8 cellular contexts compared by ENCODE assay signal in genomic region chr7:29987821-29988317, GRCh38. TPM values are rescaled to one million over a fixed set of nuclear protein-coding genes. Genes with fewer than 3 reads are reported as not detected.
A peak's percentile ranks its signal among the peaks of the same experiment; 100 is the strongest.
DNase-seq lines count a peak whose midpoint lies in the region; ATAC-seq and TF ChIP-seq lines count a peak whose summit lies in the region.

No MANE protein-coding gene starts in this region.

- intact Hi-C loops in CD8-positive, alpha-beta T cell (cut with DNase I, micrococcal nuclease): loop anchor here in 1 of 2 experiments (5.0 kb wide), 1 partner anchor 39 kb away; the partner anchor contains the start of genes FKBP14 and PLEKHA8
- intact Hi-C loops in HCT116 (cut with micrococcal nuclease): loop anchor here (1.0 kb wide), 1 partner anchor 38 kb away; the partner anchor contains the start of gene FKBP14

- H3K27me3 ChIP-seq in CD8-positive, alpha-beta T cell (ENCODE audit: insufficient read depth, low read length): no peaks in the 10 kb centered on the region
- H3K27me3 ChIP-seq in HCT116 (ENCODE audit: insufficient read depth, low read length): no peaks in the 10 kb centered on the region
- no peaks in the 10 kb centered on the region for H3K27me3 ChIP-seq in parathyroid adenoma (ENCODE audit: control insufficient read depth, insufficient read depth, low read length)

- H3K4me2 ChIP-seq in HCT116 (ENCODE audit: low read length) (peak overlapping the region; percentile 91), parathyroid adenoma (ENCODE audit: low read length) (no peak overlapping the region)

- no peaks in the 10 kb centered on the region for H4K20me1 ChIP-seq in HCT116 (ENCODE audit: insufficient read depth)

- H3K27me3 Mint-ChIP-seq in CD8-positive, alpha-beta T cell (ENCODE audit: low read depth): peaks cover 27% of the 10 kb centered on the region
- peaks cover 38 to 62% of the 10 kb centered on the region in 2 donors for H3K27me3 Mint-ChIP-seq in T-cell

- peaks cover 24% of the 10 kb centered on the region for H3K4me1 Mint-ChIP-seq in CD8-positive, alpha-beta T cell (ENCODE audit: low read depth)
- H3K4me1 Mint-ChIP-seq in T-cell: peaks cover 10 to 23% (median 13%) of the 10 kb centered on the region in 3 donors

- H3K79me2 ChIP-seq in HCT116 (ENCODE audit: insufficient read depth, low read length): peaks cover 56% of the 10 kb centered on the region
- peaks cover 27% of the 10 kb centered on the region for H3K79me2 ChIP-seq in parathyroid adenoma

- POLR2A ChIA-PET in CD8-positive, alpha-beta T cell (lab: Charles Lee): no interaction called here
- POLR2A ChIA-PET in HCT116 (lab: Charles Lee): interaction anchor here (1.1 to 1.9 kb wide), 2 partner anchors 10 to 39 kb away, joined by 3 to 4 read pairs; partner anchors contain the start of gene FKBP14
- POLR2A ChIA-PET in T-cell (lab: Charles Lee): interaction anchor here in 1 of 2 donors (0.6 kb wide), 1 partner anchor 14 kb away, joined by 10 read pairs; no protein-coding TSS in a partner anchor

- peak overlapping the region; percentile 83 for H3K4me3 Mint-ChIP-seq in CD8-positive, alpha-beta T cell
- peak overlapping the region; percentile 65 to 82 (median 81) for H3K4me3 Mint-ChIP-seq in T-cell

- no peaks in the 10 kb centered on the region for H3K36me3 ChIP-seq in CD8-positive, alpha-beta T cell (ENCODE audit: insufficient read depth, low read length)
- H3K36me3 ChIP-seq in HCT116 (ENCODE audit: control insufficient read depth in 1 of 2, insufficient read depth in 2 of 2, low read length in 2 of 2) (0 out of 4 replicates have a peak, but pooled peaks cover 0 to 4% of the 10 kb centered on the region in 2 experiments), parathyroid adenoma (ENCODE audit: control insufficient read depth, insufficient read depth, low read length) (no peaks in the 10 kb centered on the region)

- H3K27ac ChIP-seq in CD8-positive, alpha-beta T cell (ENCODE audit: low read depth, low read length): no peak overlapping the region
- H3K27ac ChIP-seq in HCT116 (ENCODE audit: low read depth, low read length) (peak overlapping the region; percentile 100), parathyroid adenoma (peak overlapping the region; percentile 81)

- BruUV-seq in HCT116 (replicated peaks; lab: Mats Ljungman, UMichigan): no TSS peak

- H3K4me3 ChIP-seq in CD8-positive, alpha-beta T cell (ENCODE audit: low read depth, low read length): no peak overlapping the region
- H3K4me3 ChIP-seq in HCT116 (replicated peaks in 1 of 2; ENCODE audit: low read depth in 1 of 2, low read length in 2 of 2) (peak overlapping the region; percentile 80 to 88), fibroblast of mammary gland (ENCODE audit: control insufficient read depth, low read depth, low read length) (peak overlapping the region; percentile 70), parathyroid adenoma (ENCODE audit: low read depth, low read length) (no peak overlapping the region)

- CTCF ChIA-PET in CD8-positive, alpha-beta T cell (lab: Charles Lee): interaction anchor here (1.1 to 1.4 kb wide), 2 partner anchors 10 to 31 kb away, joined by 3 to 4 read pairs; no protein-coding TSS in a partner anchor
- CTCF ChIA-PET in HCT116 (lab: Charles Lee): no interaction called here
- CTCF ChIA-PET in T-cell (lab: Charles Lee): interaction anchor here (0.5 to 1.3 kb wide), 2 partner anchors 44 to 274 kb away, joined by 3 read pairs; no protein-coding TSS in a partner anchor

- H3K9ac ChIP-seq in HCT116 (ENCODE audit: low read length): peak overlapping the region; percentile 95
- H3K9ac ChIP-seq in parathyroid adenoma: no peak overlapping the region

- peak overlapping the region; percentile 73 for H3K27ac Mint-ChIP-seq in CD8-positive, alpha-beta T cell
- peak overlapping the region; percentile 12 to 46 for H3K27ac Mint-ChIP-seq in T-cell

- RAD21 ChIA-PET in HCT116 (lab: Charles Lee; ENCODE audit: low non-redundant PET in 1 of 2, low total read pairs in 2 of 2, uncharacterized antibody in 2 of 2, unreplicated experiment in 2 of 2): no interaction called here

- H3K9me2 ChIP-seq in HCT116 (ENCODE audit: insufficient read depth): no peaks in the 10 kb centered on the region

- no peaks in the 10 kb centered on the region for H3K9me3 ChIP-seq in CD8-positive, alpha-beta T cell (ENCODE audit: low read length)
- H3K9me3 ChIP-seq in HCT116 (ENCODE audit: control insufficient read depth in 1 of 2, insufficient read depth in 1 of 2, low read depth in 1 of 2, low read length in 2 of 2) (no peaks in the 10 kb centered on the region), parathyroid adenoma (ENCODE audit: control insufficient read depth, low read length) (no peaks in the 10 kb centered on the region)

- no peak for TF ChIP-seq CTCF in CD8-positive, alpha-beta T cell (IDR thresholded peaks at IDR 0.05)
- TF ChIP-seq CTCF in HCT116 (IDR thresholded peaks at IDR 0.05 in 2 of 3, conservative IDR thresholded peaks at IDR 0.05 in 1 of 3; ENCODE audit: borderline replicate concordance in 1 of 3, insufficient read depth in 1 of 3, low read depth in 2 of 3, low read length in 2 of 3) (no peak), fibroblast of mammary gland (conservative IDR thresholded peaks at IDR 0.05; ENCODE audit: control insufficient read depth, insufficient read depth, low read depth, low read length) (no peak), parathyroid adenoma (IDR thresholded peaks at IDR 0.05) (no peak)

- H2AFZ ChIP-seq in HCT116 (ENCODE audit: low read depth, low read length, poor library complexity, severe bottlenecking): no peak overlapping the region
- peak overlapping the region; percentile 75 for H2AFZ ChIP-seq in parathyroid adenoma

- no peak for TF ChIP-seq POLR2A in HCT116 (IDR thresholded peaks at IDR 0.05; ENCODE audit: borderline replicate concordance, extremely low read depth, insufficient read depth, insufficient read length)

- no peak for TF ChIP-seq RAD21 in HCT116 (IDR thresholded peaks at IDR 0.05; ENCODE audit: low read depth)

- ATAC-seq in CD8-positive, alpha-beta T cell: peak; percentile 4
- ATAC-seq in HCT116: peak; percentile 51
- no peak for ATAC-seq in T-cell (replicated peaks in 1 of 4)
- ATAC-seq in HG03457 (IDR thresholded peaks at IDR 0.05; ENCODE audit: unreplicated experiment): no peak

- peaks cover 5% of the 10 kb centered on the region for H3K9me3 Mint-ChIP-seq in CD8-positive, alpha-beta T cell
- H3K9me3 Mint-ChIP-seq in T-cell: peaks cover 0 to 6% (median 5%) of the 10 kb centered on the region in 3 donors

- peaks cover 13% of the 10 kb centered on the region for H3K4me1 ChIP-seq in CD8-positive, alpha-beta T cell (ENCODE audit: insufficient read depth, low read length)
- peaks cover 14 to 42% of the 10 kb centered on the region in 2 experiments for H3K4me1 ChIP-seq in HCT116 (ENCODE audit: control insufficient read depth in 1 of 2, insufficient read depth in 2 of 2, low read length in 2 of 2)
- peaks cover 2% of the 10 kb centered on the region for H3K4me1 ChIP-seq in parathyroid adenoma

- H3K36me3 Mint-ChIP-seq in CD8-positive, alpha-beta T cell: peaks cover 3% of the 10 kb centered on the region
- no peaks in the 10 kb centered on the region for H3K36me3 Mint-ChIP-seq in T-cell

- no peak for DNase-seq in CD8-positive, alpha-beta T cell
- DNase-seq in HCT116 (ENCODE audit: low read depth, low spot score): peak; percentile 89
- no peak for DNase-seq in T-cell
- peak; percentile 91 for DNase-seq in fibroblast of mammary gland (ENCODE audit: low read depth)
- no peak for DNase-seq in stimulated activated naive CD4-positive, alpha-beta T cell treated with Interleukin-2 at 50 U/mL for 16 hours (lab: John Stamatoyannopoulos, UW)
- no peak for DNase-seq in GM19238 (ENCODE audit: insufficient read length, low spot score)

TF ChIP-seq in HCT116, 20 proteins besides CTCF, POLR2A, EP300 and RAD21 (continues in another document):
- peak; percentile 91 for TF ChIP-seq YY1 (IDR thresholded peaks at IDR 0.05; ENCODE audit: extremely low read depth, insufficient replicate concordance, low read depth, low read length)
- peak; percentile 64; the same call in 1 of the 2 replicates for TF ChIP-seq SIN3A (IDR thresholded peaks at IDR 0.05; ENCODE audit: low read depth)
- TF ChIP-seq CEBPB (IDR thresholded peaks at IDR 0.05; ENCODE audit: low read depth): peak; percentile 84
- TF ChIP-seq REST (IDR thresholded peaks at IDR 0.05; ENCODE audit: low read depth): no peak
- TF ChIP-seq FOSL1 (IDR thresholded peaks at IDR 0.05; ENCODE audit: low read depth): peak; percentile 90
- peak; percentile 45; the same call in 1 of the 2 replicates for TF ChIP-seq POLR2AphosphoS5 (IDR thresholded peaks at IDR 0.05; ENCODE audit: low read depth, low read length)

RNA-seq across cellular contexts. Expression of gene SCRN1, which starts 1.7 kb away (rescaled TPM):
- 1 to 10 TPM; 5.7 to 6.8 TPM for total RNA-seq in CD8-positive, alpha-beta T cell
- total RNA-seq in HCT116 (2021; ENCODE audit: unreplicated experiment): 76.8 TPM
- 46.6 and 49.8 TPM in 2 replicates for polyA plus RNA-seq in HCT116 (2012)
- 10 to 100 TPM in 1 of 5 donors, 1 to 10 TPM in 4; 3.4 to 12.5 (median 5.7) TPM for total RNA-seq in T-cell

RNA-seq across cellular contexts. Expression of gene FKBP14, which starts 38.6 kb away (rescaled TPM):
- total RNA-seq in CD8-positive, alpha-beta T cell: 1 to 10 TPM; 5.7 to 6.1 TPM
- total RNA-seq in HCT116 (2021; ENCODE audit: unreplicated experiment): 13.6 TPM
- 3.4 and 4.3 TPM in 2 replicates for polyA plus RNA-seq in HCT116 (2012)
- 1 to 10 TPM; 4.2 to 5.0 (median 4.5) TPM for total RNA-seq in T-cell

RNA-seq across cellular contexts. Expression of gene PLEKHA8, which starts 40.3 kb away (rescaled TPM):
- 1 to 10 TPM; 3.7 to 4.2 TPM for total RNA-seq in CD8-positive, alpha-beta T cell
- total RNA-seq in HCT116 (2021; ENCODE audit: unreplicated experiment): 13.6 TPM
- polyA plus RNA-seq in HCT116 (2012): 4.1 and 5.7 TPM in 2 replicates
- total RNA-seq in T-cell: 10 to 100 TPM in 2 of 5 donors, 1 to 10 TPM in 3; 8.6 to 11.2 (median 9.9) TPM

Comparison
In these comparisons a context has a peak if more than half of its experiments do, and no peak if none do; other contexts are left out.
1. ATAC-seq: peak in CD8-positive, alpha-beta T cell (single experiment) and HCT116 (single experiment); none in T-cell (0 of 4) and HG03457 (single experiment).
2. DNase-seq: peak in HCT116 (single experiment) and fibroblast of mammary gland (single experiment); none in CD8-positive, alpha-beta T cell (0 of 7), T-cell (0 of 34), stimulated activated naive CD4-positive, alpha-beta T cell treated with Interleukin-2 at 50 U/mL for 16 hours (single experiment) and GM19238 (single experiment).
3. H3K4me3 ChIP-seq: peak in HCT116 (2 of 2) and fibroblast of mammary gland (single experiment); none in CD8-positive, alpha-beta T cell (single experiment) and parathyroid adenoma (single experiment).